In the genomic region with DNA sequence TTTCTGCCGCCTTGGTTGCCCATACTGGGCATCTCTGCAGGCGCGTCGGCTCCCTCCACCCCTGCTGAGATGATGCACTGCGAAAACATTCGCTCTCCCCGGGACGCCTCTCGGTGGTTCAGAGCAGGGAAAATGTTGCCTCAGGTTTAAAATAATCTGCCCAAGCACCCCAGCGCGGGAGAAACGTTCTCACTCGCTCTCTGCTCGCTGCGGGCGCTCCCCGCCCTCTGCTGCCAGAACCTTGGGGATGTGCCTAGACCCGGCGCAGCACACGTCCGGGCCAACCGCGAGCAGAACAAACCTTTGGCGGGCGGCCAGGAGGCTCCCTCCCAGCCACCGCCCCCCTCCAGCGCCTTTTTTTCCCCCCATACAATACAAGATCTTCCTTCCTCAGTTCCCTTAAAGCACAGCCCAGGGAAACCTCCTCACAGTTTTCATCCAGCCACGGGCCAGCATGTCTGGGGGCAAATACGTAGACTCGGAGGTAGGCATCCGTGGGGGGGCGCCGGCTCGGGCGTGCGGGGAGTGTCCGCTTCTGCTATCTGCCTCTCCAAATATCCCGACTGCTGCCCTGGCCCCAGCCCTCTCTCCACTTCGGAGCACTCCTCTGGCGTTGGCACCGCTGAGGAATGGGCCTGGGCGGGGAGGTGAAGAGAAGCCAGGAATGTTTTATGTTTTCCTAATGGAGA, we compare ENCODE assay signal across 1 cellular context.
TF ChIP-seq lines count a peak whose summit lies in the region.

Gene CAV1 (plus strand): TSS at position 428 of the 689 bp plus-strand sequence. CDS start 27 bp downstream, at position 455.

TF ChIP-seq in HepG2, 621 proteins besides CTCF, POLR2A, EP300 and RAD21 (continued from another document):
- TF ChIP-seq, protein P1, sequence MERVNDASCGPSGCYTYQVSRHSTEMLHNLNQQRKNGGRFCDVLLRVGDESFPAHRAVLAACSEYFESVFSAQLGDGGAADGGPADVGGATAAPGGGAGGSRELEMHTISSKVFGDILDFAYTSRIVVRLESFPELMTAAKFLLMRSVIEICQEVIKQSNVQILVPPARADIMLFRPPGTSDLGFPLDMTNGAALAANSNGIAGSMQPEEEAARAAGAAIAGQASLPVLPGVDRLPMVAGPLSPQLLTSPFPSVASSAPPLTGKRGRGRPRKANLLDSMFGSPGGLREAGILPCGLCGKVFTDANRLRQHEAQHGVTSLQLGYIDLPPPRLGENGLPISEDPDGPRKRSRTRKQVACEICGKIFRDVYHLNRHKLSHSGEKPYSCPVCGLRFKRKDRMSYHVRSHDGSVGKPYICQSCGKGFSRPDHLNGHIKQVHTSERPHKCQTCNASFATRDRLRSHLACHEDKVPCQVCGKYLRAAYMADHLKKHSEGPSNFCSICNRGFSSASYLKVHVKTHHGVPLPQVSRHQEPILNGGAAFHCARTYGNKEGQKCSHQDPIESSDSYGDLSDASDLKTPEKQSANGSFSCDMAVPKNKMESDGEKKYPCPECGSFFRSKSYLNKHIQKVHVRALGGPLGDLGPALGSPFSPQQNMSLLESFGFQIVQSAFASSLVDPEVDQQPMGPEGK (CRISPR knock-in tag; IDR thresholded peaks at IDR 0.05), result 0 out of 2 replicates have a peak, but pooled peaks have one; percentile 8
- TF ChIP-seq ZSCAN5A (CRISPR knock-in tag; IDR thresholded peaks at IDR 0.05; ENCODE audit: borderline replicate concordance), result no peak
- 0 out of 2 replicates have a peak, but pooled peaks have one; percentile 27 for TF ChIP-seq HDAC1 (CRISPR knock-in tag; IDR thresholded peaks at IDR 0.05)
- TF ChIP-seq RBM39 (IDR thresholded peaks at IDR 0.05; ENCODE audit: low read depth, low read length, poor library complexity, severe bottlenecking), result peak; percentile 23
- TF ChIP-seq, protein P2, sequence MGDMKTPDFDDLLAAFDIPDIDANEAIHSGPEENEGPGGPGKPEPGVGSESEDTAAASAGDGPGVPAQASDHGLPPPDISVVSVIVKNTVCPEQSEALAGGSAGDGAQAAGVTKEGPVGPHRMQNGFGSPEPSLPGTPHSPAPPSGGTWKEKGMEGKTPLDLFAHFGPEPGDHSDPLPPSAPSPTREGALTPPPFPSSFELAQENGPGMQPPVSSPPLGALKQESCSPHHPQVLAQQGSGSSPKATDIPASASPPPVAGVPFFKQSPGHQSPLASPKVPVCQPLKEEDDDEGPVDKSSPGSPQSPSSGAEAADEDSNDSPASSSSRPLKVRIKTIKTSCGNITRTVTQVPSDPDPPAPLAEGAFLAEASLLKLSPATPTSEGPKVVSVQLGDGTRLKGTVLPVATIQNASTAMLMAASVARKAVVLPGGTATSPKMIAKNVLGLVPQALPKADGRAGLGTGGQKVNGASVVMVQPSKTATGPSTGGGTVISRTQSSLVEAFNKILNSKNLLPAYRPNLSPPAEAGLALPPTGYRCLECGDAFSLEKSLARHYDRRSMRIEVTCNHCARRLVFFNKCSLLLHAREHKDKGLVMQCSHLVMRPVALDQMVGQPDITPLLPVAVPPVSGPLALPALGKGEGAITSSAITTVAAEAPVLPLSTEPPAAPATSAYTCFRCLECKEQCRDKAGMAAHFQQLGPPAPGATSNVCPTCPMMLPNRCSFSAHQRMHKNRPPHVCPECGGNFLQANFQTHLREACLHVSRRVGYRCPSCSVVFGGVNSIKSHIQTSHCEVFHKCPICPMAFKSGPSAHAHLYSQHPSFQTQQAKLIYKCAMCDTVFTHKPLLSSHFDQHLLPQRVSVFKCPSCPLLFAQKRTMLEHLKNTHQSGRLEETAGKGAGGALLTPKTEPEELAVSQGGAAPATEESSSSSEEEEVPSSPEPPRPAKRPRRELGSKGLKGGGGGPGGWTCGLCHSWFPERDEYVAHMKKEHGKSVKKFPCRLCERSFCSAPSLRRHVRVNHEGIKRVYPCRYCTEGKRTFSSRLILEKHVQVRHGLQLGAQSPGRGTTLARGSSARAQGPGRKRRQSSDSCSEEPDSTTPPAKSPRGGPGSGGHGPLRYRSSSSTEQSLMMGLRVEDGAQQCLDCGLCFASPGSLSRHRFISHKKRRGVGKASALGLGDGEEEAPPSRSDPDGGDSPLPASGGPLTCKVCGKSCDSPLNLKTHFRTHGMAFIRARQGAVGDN (CRISPR knock-in tag; IDR thresholded peaks at IDR 0.05), result peak; percentile 7; the same call in 1 of the 2 replicates
- TF ChIP-seq BATF2 (CRISPR knock-in tag; IDR thresholded peaks at IDR 0.05), result no peak
- no peak for TF ChIP-seq SP5 (CRISPR knock-in tag; IDR thresholded peaks at IDR 0.05; ENCODE audit: borderline replicate concordance, low read depth)
- peak; percentile 17 for TF ChIP-seq SRSF1 (optimal IDR thresholded peaks at IDR 0.05; ENCODE audit: low read depth, low read length)
TF ChIP-seq in HepG2: peak in this region for 6.
